In the genomic region with DNA sequence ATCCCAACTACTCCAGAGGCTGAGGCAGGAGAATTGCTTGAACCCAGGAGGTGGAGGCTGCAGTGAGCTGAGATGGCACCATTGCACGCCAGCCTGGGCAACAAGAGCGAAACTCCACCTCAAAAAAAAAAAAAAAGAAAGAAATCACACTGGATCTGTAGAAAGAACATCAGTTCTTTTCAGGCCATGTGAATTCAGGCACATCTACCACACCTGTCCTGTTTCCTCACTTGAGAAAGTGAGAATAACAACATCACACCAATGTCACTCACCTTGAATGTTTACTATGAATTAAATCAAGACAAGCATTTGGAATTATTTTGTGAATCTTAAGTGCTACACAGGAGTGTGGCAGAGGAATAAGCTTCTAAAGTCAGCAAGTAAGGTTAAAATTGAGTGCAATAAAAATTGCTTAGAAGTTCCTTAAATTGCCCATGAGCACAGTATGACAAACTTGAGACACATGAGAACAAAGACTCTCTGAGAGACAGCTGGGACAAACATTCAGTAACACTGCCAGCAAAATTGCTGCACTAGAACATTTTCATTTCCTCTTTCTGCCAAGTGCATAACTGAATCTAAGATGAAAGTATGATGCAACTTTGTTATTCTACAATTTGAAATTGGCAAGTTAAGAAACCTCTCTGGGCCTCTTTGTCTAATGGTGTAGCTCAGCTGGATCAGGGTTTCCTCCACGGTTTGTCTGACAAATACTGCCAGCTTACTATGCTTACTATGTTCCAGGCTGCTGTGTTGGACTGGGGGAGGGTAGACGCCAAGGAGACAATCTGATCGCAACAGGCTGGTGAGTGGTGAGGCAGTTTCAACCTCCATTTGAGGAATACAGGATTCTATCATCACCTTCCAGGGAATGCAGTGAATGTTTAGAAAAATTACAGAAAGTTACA, we compare ENCODE assay signal across 8 cellular contexts. TPM values are rescaled to one million over a fixed set of nuclear protein-coding genes. Genes with fewer than 3 reads are reported as not detected.
A peak's percentile ranks its signal among the peaks of the same experiment; 100 is the strongest.
DNase-seq lines count a peak whose midpoint lies in the region; ATAC-seq and TF ChIP-seq lines count a peak whose summit lies in the region.

No MANE protein-coding gene starts in this region.

- TF ChIP-seq CTCF in DND-41 (IDR thresholded peaks at IDR 0.05; ENCODE audit: borderline replicate concordance, extremely low read depth, low read length, poor library complexity, severe bottlenecking), result no peak
- no peak for TF ChIP-seq CTCF in brain microvascular endothelial cell (IDR thresholded peaks at IDR 0.05; ENCODE audit: low read depth, low read length, missing control alignments)

- peaks cover 14% of the 10 kb centered on the region for H4K20me1 ChIP-seq in DND-41 (ENCODE audit: insufficient read depth, low read length)

- in situ Hi-C loops in brain microvascular endothelial cell (cut with HindIII; ENCODE audit: low pct_ligation_motif_present, low sequenced_read_pairs), result no loop called here

- H3K4me2 ChIP-seq in DND-41 (ENCODE audit: insufficient read depth, low read length), result peak overlapping the region; percentile 92

- peaks cover 31% of the 10 kb centered on the region for H3K4me1 ChIP-seq in DND-41 (ENCODE audit: insufficient read depth, low read length)

- H3K4me3 ChIP-seq in DND-41 (ENCODE audit: low read depth in 1 of 2, low read length in 2 of 2) (peak overlapping the region; percentile 85 to 93; a peak in 3 of 4 replicates), brain microvascular endothelial cell (ENCODE audit: low read depth, low read length) (no peak overlapping the region), H7 (ENCODE audit: insufficient read depth, low read depth, low read length) (no peak overlapping the region)

- H3K36me3 ChIP-seq in DND-41 (ENCODE audit: insufficient read depth, low read length), result no peaks in the 10 kb centered on the region; the same call in 1 of the 2 replicates
- no peaks in the 10 kb centered on the region for H3K36me3 ChIP-seq in brain microvascular endothelial cell (replicated peaks)
- no peaks in the 10 kb centered on the region for H3K36me3 ChIP-seq in H7 (replicated peaks; ENCODE audit: control insufficient read depth, insufficient read depth, low read length)

- intact Hi-C loops in left colon (cut with DNase I, micrococcal nuclease), result no loop called here

- H2AFZ ChIP-seq in DND-41 (ENCODE audit: low read depth, low read length), result peak overlapping the region; percentile 66

- peak overlapping the region; percentile 79 for H3K9ac ChIP-seq in DND-41 (ENCODE audit: low read depth, low read length)

- DNase-seq in DND-41 (peak; percentile 67), SKM-1 (lab: John Stamatoyannopoulos, UW; ENCODE audit: unreplicated experiment) (peak; percentile 96), brain microvascular endothelial cell (peak; percentile 38), left colon (peak; percentile 34 to 38), H7 (no peak)
- peak; percentile 11 for DNase-seq in stimulated activated CD8-positive, alpha-beta memory T cell treated with anti-CD3 and anti-CD28 coated beads, Interleukin-12 subunit alpha, Interleukin-12 subunit beta, amount 100 ng/mL, for 1 hour (ENCODE audit: low read depth)

- peak; percentile 49 for ATAC-seq in DND-41 (ENCODE audit: insufficient read depth, low read depth)
- peak; percentile 33 for ATAC-seq in GM19463 (IDR thresholded peaks at IDR 0.05; ENCODE audit: unreplicated experiment)
- ATAC-seq in HG03521 (IDR thresholded peaks at IDR 0.05; ENCODE audit: unreplicated experiment), result peak; percentile 36
- ATAC-seq in left colon, result peak; percentile 7

- no peaks in the 10 kb centered on the region for H3K9me3 ChIP-seq in DND-41 (ENCODE audit: insufficient read depth, low read length, severe bottlenecking)

- H3K27ac ChIP-seq in DND-41 (ENCODE audit: low read length) (peak overlapping the region; percentile 99), brain microvascular endothelial cell (peak overlapping the region; percentile 55)

- peaks cover 74% of the 10 kb centered on the region for H3K79me2 ChIP-seq in DND-41 (ENCODE audit: insufficient read depth, low read length)

- no peaks in the 10 kb centered on the region for H3K27me3 ChIP-seq in DND-41 (ENCODE audit: insufficient read depth, low read length, poor library complexity)
- H3K27me3 ChIP-seq in brain microvascular endothelial cell (replicated peaks), result no peaks in the 10 kb centered on the region
- no peaks in the 10 kb centered on the region for H3K27me3 ChIP-seq in H7 (ENCODE audit: control insufficient read depth, insufficient read depth, low read length)

RNA-seq across cellular contexts. Expression of a gene that starts 1.9 kb away (rescaled TPM):
- total RNA-seq in left colon, result 10 to 100 TPM; 15.2 to 16.9 TPM
- total RNA-seq in H7 (2014; rRNA removed; shearing (Covaris generic)), result 19.9 and 20.9 TPM in 2 replicates

Comparison
In these comparisons a context has a peak if more than half of its experiments do, and no peak if none do; other contexts are left out.
1. H3K4me3 ChIP-seq: peak in DND-41 (2 of 2); none in brain microvascular endothelial cell (single experiment) and H7 (single experiment).
2. Peak in every context shown above with its lines, with median percentiles within 50 percentile points of each other: ATAC-seq.